14 cellular contexts compared by ENCODE assay signal in genomic region chr10:78758176-78758575, GRCh38.
"Had no signal": no experiment of that assay in that cellular context is flagged by ENCODE, and none has a peak within 500 bp of the region (broad histone marks: within the 10 kb centered on the region; RNA-seq: fewer than 3 reads in every experiment).

No MANE protein-coding gene starts in this region.

- H3K27ac ChIP-seq: transverse colon had no signal

- H3K27me3 ChIP-seq: suprapubic skin had no signal

- H3K36me3 Mint-ChIP-seq: activated naive CD4-positive, alpha-beta T cell treated with anti-CD3 and anti-CD28 coated beads, Interleukin-2, amount 50 U/mL, for 24 hours; naive thymus-derived CD8-positive, alpha-beta T cell; WTC11 had no signal

- H3K4me3 Mint-ChIP-seq: activated CD4-positive, alpha-beta T cell treated with anti-CD3 and anti-CD28 coated beads for 36 hours; activated naive CD4-positive, alpha-beta T cell treated with anti-CD3 and anti-CD28 coated beads, Interleukin-2, amount 50 U/mL, for 24 hours; effector memory CD8-positive, alpha-beta T cell; immature natural killer cell; naive thymus-derived CD8-positive, alpha-beta T cell; stimulated activated naive CD8-positive, alpha-beta T cell treated with anti-CD3 and anti-CD28 coated beads, Interleukin-15, Interleukin-2, amounts not matched to agents 100 ng/mL and 50 ng/mL, for 24 hours; WTC11 had no signal

- H3K4me3 ChIP-seq: esophagus squamous epithelium, suprapubic skin, transverse colon had no signal

- DNase-seq: activated CD4-positive, alpha-beta T cell treated with anti-CD3 and anti-CD28 coated beads for 36 hours; activated CD4-positive, alpha-beta T cell treated with anti-CD3 and anti-CD28 coated beads, Interleukin-2, amount 50 U/mL, for 48 hours; activated gamma-delta T cell; effector memory CD8-positive, alpha-beta T cell; esophagus squamous epithelium; immature natural killer cell; naive thymus-derived CD8-positive, alpha-beta T cell; stimulated activated CD4-positive, alpha-beta T cell treated with anti-CD3 and anti-CD28 coated beads, Interleukin-2, amount 100 ng/mL, for 24 hours; transverse colon had no signal

- H3K9me3 ChIP-seq: esophagus squamous epithelium, neutrophil, suprapubic skin, transverse colon had no signal

- ATAC-seq: activated CD4-positive, alpha-beta T cell treated with anti-CD3 and anti-CD28 coated beads for 36 hours; effector memory CD8-positive, alpha-beta T cell; naive thymus-derived CD8-positive, alpha-beta T cell; WTC11 had no signal

- H3K9me3 Mint-ChIP-seq: activated naive CD4-positive, alpha-beta T cell treated with anti-CD3 and anti-CD28 coated beads, Interleukin-2, amount 50 U/mL, for 24 hours; effector memory CD8-positive, alpha-beta T cell; immature natural killer cell; naive thymus-derived CD8-positive, alpha-beta T cell; stimulated activated naive CD8-positive, alpha-beta T cell treated with anti-CD3 and anti-CD28 coated beads, Interleukin-15, Interleukin-2, amounts not matched to agents 100 ng/mL and 50 ng/mL, for 24 hours; WTC11 had no signal

- H3K27ac Mint-ChIP-seq: activated CD4-positive, alpha-beta T cell treated with anti-CD3 and anti-CD28 coated beads for 36 hours; activated naive CD4-positive, alpha-beta T cell treated with anti-CD3 and anti-CD28 coated beads, Interleukin-2, amount 50 U/mL, for 24 hours; effector memory CD8-positive, alpha-beta T cell; stimulated activated naive CD8-positive, alpha-beta T cell treated with anti-CD3 and anti-CD28 coated beads, Interleukin-15, Interleukin-2, amounts not matched to agents 100 ng/mL and 50 ng/mL, for 24 hours; WTC11 had no signal

- H3K36me3 ChIP-seq: esophagus squamous epithelium, neutrophil, suprapubic skin, transverse colon had no signal
